In genomic region chr19:9792191-9793050, GRCh38 we compare ENCODE assay signal across 8 cellular contexts. TPM values are rescaled to one million over a fixed set of nuclear protein-coding genes. Genes with fewer than 3 reads are reported as not detected.
DNase-seq lines count a peak whose midpoint lies in the region; ATAC-seq and TF ChIP-seq lines count a peak whose summit lies in the region.

No MANE protein-coding gene starts in this region.

- no peaks in the 10 kb centered on the region for H3K9me3 ChIP-seq in duodenal mucosa (ENCODE audit: control insufficient read depth in 1 of 2, low read length in 2 of 2)
- no peaks in the 10 kb centered on the region for H3K9me3 ChIP-seq in liver (ENCODE audit: control insufficient read depth in 4 of 4, low read length in 3 of 4)

- DNase-seq in Daoy (ENCODE audit: low read depth) (peak; percentile 76), NCI-H82 treated with DMSO at 0.1 percent for 48 hours (lab: John Stamatoyannopoulos, UW; ENCODE audit: unreplicated experiment) (peak; percentile 77)
- DNase-seq in activated CD8-positive, alpha-beta memory T cell treated with anti-CD3 and anti-CD28 coated beads for 1 hour (ENCODE audit: extremely low read depth in 1 of 2, low read depth in 1 of 2): peak; percentile 88 to 92
- DNase-seq in stimulated activated CD4-positive, alpha-beta T cell treated with anti-CD3 and anti-CD28 coated beads, Interleukin-2, amount 100 ng/mL, for 24 hours: peak; percentile 90 to 92

- peak overlapping the region; percentile 76 to 90 for H3K9ac ChIP-seq in duodenal mucosa (ENCODE audit: low read depth in 1 of 2, low read length in 2 of 2)
- peak overlapping the region; percentile 34 to 47 for H3K9ac ChIP-seq in liver (ENCODE audit: low read depth in 1 of 2, low read length in 2 of 2)

- peak overlapping the region; percentile 78 to 91 for H3K4me3 ChIP-seq in duodenal mucosa (ENCODE audit: low read depth in 1 of 2, low read length in 2 of 2)
- H3K4me3 ChIP-seq in liver (ENCODE audit: low read depth in 1 of 3, low read length in 3 of 3): peak overlapping the region; percentile 84 to 88 (median 85)

- ATAC-seq in HG03442 (IDR thresholded peaks at IDR 0.05; ENCODE audit: unreplicated experiment) (peak; percentile 40), HG03520 (IDR thresholded peaks at IDR 0.05; ENCODE audit: unreplicated experiment) (no peak)

- H3K36me3 ChIP-seq in duodenal mucosa (ENCODE audit: control insufficient read depth in 1 of 2, insufficient read depth in 2 of 2, low read length in 2 of 2) (no peaks in the 10 kb centered on the region), liver (ENCODE audit: control insufficient read depth in 4 of 4, insufficient read depth in 3 of 4, low read depth in 1 of 4, low read length in 3 of 4) (no peaks in the 10 kb centered on the region)

- 5% methylated on average over 71 of the region's 71 CpGs for WGBS in liver

- peak in 1 of 2 donors; percentile 19 for TF ChIP-seq RAD21 in liver (IDR thresholded peaks at IDR 0.05)

- H3K27ac ChIP-seq in duodenal mucosa (ENCODE audit: low read depth, low read length): peak overlapping the region; percentile 95
- peak overlapping the region; percentile 74 to 95 for H3K27ac ChIP-seq in liver (ENCODE audit: low read depth in 1 of 2, low read length in 2 of 2)

- H3K27me3 ChIP-seq in duodenal mucosa (ENCODE audit: control insufficient read depth in 1 of 2, insufficient read depth in 2 of 2, low read length in 2 of 2) (no peaks in the 10 kb centered on the region), liver (ENCODE audit: control insufficient read depth in 4 of 4, insufficient read depth in 4 of 4, low read length in 3 of 4) (no peaks in the 10 kb centered on the region)

- no peak for TF ChIP-seq CTCF in liver (IDR thresholded peaks at IDR 0.05; ENCODE audit: low read depth, low read length, missing input control)

- H3K4me1 ChIP-seq in duodenal mucosa (ENCODE audit: control insufficient read depth in 1 of 2, insufficient read depth in 2 of 2, low read length in 2 of 2): peaks cover 0 to 4% of the 10 kb centered on the region in 2 donors
- H3K4me1 ChIP-seq in liver (ENCODE audit: control insufficient read depth in 4 of 4, insufficient read depth in 4 of 4, low read length in 3 of 4): peaks cover 0 to 4% (median 1%) of the 10 kb centered on the region in 4 donors

TF ChIP-seq in liver, 16 proteins besides CTCF, POLR2A, EP300 and RAD21:
- peak; percentile 42 for TF ChIP-seq SP1 (IDR thresholded peaks at IDR 0.05)
- TF ChIP-seq NR2F2 (IDR thresholded peaks at IDR 0.05): no peak
- no peak for TF ChIP-seq YY1 (IDR thresholded peaks at IDR 0.05)
- peak; percentile 49 for TF ChIP-seq MAX (IDR thresholded peaks at IDR 0.05)
- no peak for TF ChIP-seq GABPA (IDR thresholded peaks at IDR 0.05 in 1 of 2, conservative IDR thresholded peaks at IDR 0.05 in 1 of 2)
- TF ChIP-seq EGR1 (IDR thresholded peaks at IDR 0.05; ENCODE audit: low read depth in 2 of 2): peak; percentile 58 to 74
- no peak for TF ChIP-seq JUND (IDR thresholded peaks at IDR 0.05)

RNA-seq across cellular contexts. Expression of gene ZNF846, which starts 23.9 kb away (rescaled TPM):
- 1.5 and 2.1 TPM in 2 replicates for total RNA-seq in Daoy (2014; rRNA removed; shearing (Covaris generic))
- total RNA-seq in liver: 1 to 10 TPM; 6.6 to 9.4 TPM
- 1 to 10 TPM; 1.6 to 6.7 TPM for polyA plus RNA-seq in liver

RNA-seq across cellular contexts. Expression of gene FBXL12, which starts 26.5 kb away (rescaled TPM):
- total RNA-seq in Daoy (2014; rRNA removed; shearing (Covaris generic)): 9.0 and 13.9 TPM in 2 replicates
- total RNA-seq in liver: 10 to 100 TPM; 10.2 to 10.3 TPM
- 10 to 100 TPM in 1 of 2 donors, 1 to 10 TPM in 1; 10.0 to 11.7 TPM for polyA plus RNA-seq in liver

RNA-seq across cellular contexts. Expression of gene UBL5, which starts 35.3 kb away (rescaled TPM):
- total RNA-seq in Daoy (2014; rRNA removed; shearing (Covaris generic)): 467 and 704 TPM in 2 replicates
- 100 to 1,000 TPM; 155 to 157 TPM for total RNA-seq in liver
- 100 to 1,000 TPM; 252 to 339 TPM for polyA plus RNA-seq in liver

RNA-seq across cellular contexts. Expression of gene PIN1, which starts 42.7 kb away (rescaled TPM):
- 127 and 131 TPM in 2 replicates for total RNA-seq in Daoy (2014; rRNA removed; shearing (Covaris generic))
- 10 to 100 TPM; 35.7 to 44.1 TPM for total RNA-seq in liver
- 10 to 100 TPM; 34.4 to 51.3 TPM for polyA plus RNA-seq in liver
